ENCODE assay signal across 8 cellular contexts in genomic region chr19:49818691-49819331, GRCh38. TPM values are rescaled to one million over a fixed set of nuclear protein-coding genes. Genes with fewer than 3 reads are reported as not detected.
DNase-seq lines count a peak whose midpoint lies in the region; ATAC-seq, FAIRE-seq and TF ChIP-seq lines count a peak whose summit lies in the region.

No MANE protein-coding gene starts in this region.

- peak overlapping the region; percentile 75; the same call in 1 of the 2 replicates for H3K23ac ChIP-seq in IMR-90 (ENCODE audit: low read depth, low read length)

- peak overlapping the region; percentile 73 for H3K4ac ChIP-seq in IMR-90 (ENCODE audit: low read depth, low read length)

- no peak overlapping the region for H3K18ac ChIP-seq in IMR-90 (ENCODE audit: low read depth, low read length)

- no peak overlapping the region for H2BK15ac ChIP-seq in IMR-90 (ENCODE audit: low read depth, low read length)

- peaks cover 8% of the 10 kb centered on the region for H3K36me3 ChIP-seq in IMR-90 (ENCODE audit: control insufficient read depth, insufficient read depth, low read length)
- no peaks in the 10 kb centered on the region for H3K36me3 ChIP-seq in mammary epithelial cell (ENCODE audit: insufficient read depth, low read length)
- no peaks in the 10 kb centered on the region for H3K36me3 ChIP-seq in mucosa of stomach (ENCODE audit: control insufficient read depth, insufficient read depth, low read length)

- in situ Hi-C loops in IMR-90 (cut with MboI; ENCODE audit: low sequenced_read_pairs), result no loop called here
- in situ Hi-C loops in mammary epithelial cell (cut with MboI; ENCODE audit: low sequenced_read_pairs in 2 of 2), result no loop called here

- H2AK5ac ChIP-seq in IMR-90 (ENCODE audit: low read depth, low read length), result peak overlapping the region; percentile 87

- TF ChIP-seq POLR2A in IMR-90 (IDR thresholded peaks at IDR 0.05; ENCODE audit: low read depth, low read length), result no peak
- TF ChIP-seq POLR2A in GM12892 (IDR thresholded peaks at IDR 0.05; ENCODE audit: low read depth, low read length), result no peak
- no peak for TF ChIP-seq POLR2A in H54 (IDR thresholded peaks at IDR 0.05; ENCODE audit: low read depth, low read length)

- no peak overlapping the region for H2BK20ac ChIP-seq in IMR-90 (ENCODE audit: low read depth, low read length)

- peaks cover 6% of the 10 kb centered on the region for H3K9me1 ChIP-seq in IMR-90 (ENCODE audit: insufficient read depth, low read length)

- no peak for TF ChIP-seq RAD21 in IMR-90 (IDR thresholded peaks at IDR 0.05; ENCODE audit: low read length)

- 0 out of 2 replicates have a peak, but pooled peaks cover 12% of the 10 kb centered on the region for H4K20me1 ChIP-seq in IMR-90 (ENCODE audit: insufficient read depth, low read length)
- H4K20me1 ChIP-seq in mammary epithelial cell (ENCODE audit: insufficient read depth, low read length), result no peaks in the 10 kb centered on the region

- H3K9ac ChIP-seq in IMR-90 (ENCODE audit: low read depth, low read length), result peak overlapping the region; percentile 67
- peak overlapping the region; percentile 99 for H3K9ac ChIP-seq in mammary epithelial cell (ENCODE audit: insufficient read depth, low read length)
- H3K9ac ChIP-seq in mucosa of stomach (ENCODE audit: low read length), result peak overlapping the region; percentile 95

- H3K79me1 ChIP-seq in IMR-90 (ENCODE audit: low read depth in 1 of 2, low read length in 2 of 2), result peaks cover 22 to 44% of the 10 kb centered on the region in 2 experiments

- H3K27ac ChIP-seq in IMR-90 (ENCODE audit: insufficient read depth, low read length) (peak overlapping the region; percentile 58), mammary epithelial cell (ENCODE audit: insufficient read depth, low read depth, low read length) (peak overlapping the region; percentile 99)

- ATAC-seq in IMR-90 (ENCODE audit: low read depth) (no peak), HG02981 (IDR thresholded peaks at IDR 0.05; ENCODE audit: unreplicated experiment) (no peak)

- H3K4me3 ChIP-seq in AG09309 (ENCODE audit: control insufficient read depth, low read depth, low read length) (peak overlapping the region; percentile 88), IMR-90 (ENCODE audit: insufficient read depth, low read depth, low read length) (peak overlapping the region; percentile 68), mammary epithelial cell (replicated peaks in 1 of 3; ENCODE audit: insufficient read depth in 1 of 3, low read depth in 2 of 3, low read length in 3 of 3) (peak overlapping the region; percentile 68 to 94 (median 93)), mucosa of stomach (ENCODE audit: low read length) (peak overlapping the region; percentile 97)

- 46% methylated on average over 8 of the region's 14 CpGs; no CpG with 5 or more reads in 1 of the 2 experiments for WGBS in IMR-90 (ENCODE audit: extremely low coverage in 2 of 2, insufficient read length in 1 of 2), 2 experiments
- WGBS in mammary epithelial cell (ENCODE audit: low coverage, missing lambda C conversion rate), result 17% methylated on average over 5 of the region's 14 CpGs

- H2BK120ac ChIP-seq in IMR-90 (ENCODE audit: low read depth, low read length), result no peak overlapping the region

- DNase-seq in AG09309 (ENCODE audit: low read depth) (no peak), IMR-90 (no peak), mammary epithelial cell (no peak), GM12892 (ENCODE audit: insufficient read length) (no peak), H54 (ENCODE audit: insufficient read length, low spot score) (no peak), urothelium cell line (ENCODE audit: low spot score) (no peak)

- no peaks in the 10 kb centered on the region for H3K27me3 ChIP-seq in IMR-90 (ENCODE audit: control insufficient read depth, insufficient read depth, low read length)
- no peaks in the 10 kb centered on the region for H3K27me3 ChIP-seq in mammary epithelial cell (ENCODE audit: insufficient read depth, low read length)
- H3K27me3 ChIP-seq in mucosa of stomach (ENCODE audit: control insufficient read depth, insufficient read depth, low read length), result no peaks in the 10 kb centered on the region

- TF ChIP-seq CTCF in AG09309 (IDR thresholded peaks at IDR 0.05; ENCODE audit: control insufficient read depth, insufficient read depth, low read depth, low read length, missing control alignments) (no peak), IMR-90 (conservative IDR thresholded peaks at IDR 0.05; ENCODE audit: low read depth, low read length) (no peak), mammary epithelial cell (conservative IDR thresholded peaks at IDR 0.05 in 1 of 2, IDR thresholded peaks at IDR 0.05 in 1 of 2; ENCODE audit: extremely low read depth in 1 of 2, insufficient read depth in 1 of 2, low read depth in 1 of 2, low read length in 2 of 2) (no peak)

- H3K4me2 ChIP-seq in IMR-90 (ENCODE audit: low read depth, low read length) (peak overlapping the region; percentile 58), mammary epithelial cell (ENCODE audit: insufficient read depth, low read depth, low read length) (peak overlapping the region; percentile 78)

- no TSS peak for BruUV-seq in IMR-90 (replicated peaks; lab: Mats Ljungman, UMichigan)
- BruUV-seq in mammary epithelial cell (replicated peaks; lab: Mats Ljungman, UMichigan), result no TSS peak

- FAIRE-seq in GM12892 (lab: Jason Lieb, UNC), result no peak
- FAIRE-seq in H54 (lab: Jason Lieb, UNC), result no peak
- no peak for FAIRE-seq in urothelium cell line (lab: Jason Lieb, UNC)

- H2BK5ac ChIP-seq in IMR-90 (ENCODE audit: low read depth, low read length, poor library complexity, severe bottlenecking), result peak overlapping the region; percentile 32

- POLR2A ChIA-PET in IMR-90 (lab: Charles Lee; ENCODE audit: unreplicated experiment), result interaction anchor here (0.6 kb wide), 1 partner anchor 35 kb away, joined by 5 read pairs; no protein-coding TSS in a partner anchor

- peak overlapping the region; percentile 99 for H2AFZ ChIP-seq in IMR-90 (replicated peaks; ENCODE audit: low read length, poor library complexity)
- peak overlapping the region; percentile 84 for H2AFZ ChIP-seq in mammary epithelial cell (ENCODE audit: low read depth, low read length)

- H3K9me3 ChIP-seq in IMR-90 (ENCODE audit: control insufficient read depth, insufficient read depth, low read length) (no peaks in the 10 kb centered on the region), mammary epithelial cell (replicated peaks; ENCODE audit: insufficient read depth, low read length) (no peaks in the 10 kb centered on the region), mucosa of stomach (ENCODE audit: control insufficient read depth, low read length) (no peaks in the 10 kb centered on the region)

- CTCF ChIA-PET in IMR-90 (lab: Yijun Ruan, JAX) (no interaction called here), mammary epithelial cell (lab: Charles Lee; ENCODE audit: low non-redundant PET) (no interaction called here)

- no peak overlapping the region for H4K5ac ChIP-seq in IMR-90 (ENCODE audit: low read depth, low read length)

- peaks cover 6% of the 10 kb centered on the region for H3K4me1 ChIP-seq in IMR-90 (ENCODE audit: control insufficient read depth, insufficient read depth, low read length)
- peaks cover 6% of the 10 kb centered on the region for H3K4me1 ChIP-seq in mammary epithelial cell (ENCODE audit: insufficient read depth, low read length)
- peaks cover 15% of the 10 kb centered on the region for H3K4me1 ChIP-seq in mucosa of stomach (ENCODE audit: control insufficient read depth, insufficient read depth, low read length)

- dilution Hi-C loops in IMR-90 (cut with HindIII; ENCODE audit: low sequenced_read_pairs, unreplicated experiment), result no loop called here
- dilution Hi-C loops in mammary epithelial cell (cut with HindIII; ENCODE audit: low sequenced_read_pairs), result loop anchor here (10.0 kb wide), 1 partner anchor 104 kb away; no protein-coding TSS in a partner anchor

- H3K79me2 ChIP-seq in mammary epithelial cell (ENCODE audit: insufficient read depth, low read length), result peaks cover 41% of the 10 kb centered on the region

- H4K91ac ChIP-seq in IMR-90 (ENCODE audit: insufficient read depth, low read depth, low read length), result 0 out of 2 replicates have a peak overlapping the region, but pooled peaks have one; percentile 88

- H2AK9ac ChIP-seq in IMR-90 (replicated peaks; ENCODE audit: low read depth, low read length, poor library complexity), result peak overlapping the region; percentile 93

- peak overlapping the region; percentile 79; the same call in 1 of the 2 replicates for H3K56ac ChIP-seq in IMR-90 (ENCODE audit: extremely low read depth, insufficient read depth, low read length)

- peak overlapping the region; percentile 54 to 63; a peak in 3 of 4 replicates for H4K8ac ChIP-seq in IMR-90 (ENCODE audit: low read depth in 2 of 2, low read length in 2 of 2)

- intact Hi-C loops in IMR-90 (cut with micrococcal nuclease), result loop anchor here (2.0 to 10.0 kb wide), 2 partner anchors 30 to 104 kb away; no protein-coding TSS in a partner anchor
- intact Hi-C loops in mammary epithelial cell (cut with micrococcal nuclease), result loop anchor here (1.0 to 5.0 kb wide), 3 partner anchors 29 to 208 kb away; partner anchors contain the start of genes PNKP, VRK3 and ZNF473

- H3K14ac ChIP-seq in IMR-90 (replicated peaks; ENCODE audit: low read depth, low read length), result peak overlapping the region; percentile 74

RNA-seq across cellular contexts. Expression of gene MED25, which starts 0.7 kb away (rescaled TPM):
- total RNA-seq in IMR-90 (2012; rRNA removed) (4.7 and 5.3 TPM in 2 replicates), mammary epithelial cell (10 to 100 TPM; 18.3 to 51.8 TPM)
- polyA plus RNA-seq in IMR-90 (2012; rRNA removed) (37.0 and 38.5 TPM in 2 replicates), mammary epithelial cell (29.7 TPM)
- polyA plus RNA-seq in IMR-90 (2012; cell fraction: cytosol; rRNA removed), result 20.7 and 33.0 TPM in 2 replicates
- 77.0 and 95.3 TPM in 2 replicates for polyA plus RNA-seq in IMR-90 (2012; cell fraction: nucleus; rRNA removed; ENCODE audit: low replicate concordance)
- polyA minus RNA-seq in mammary epithelial cell, result 45.4 TPM
- polyA plus RNA-seq in GM12892 (2012; ENCODE audit: missing spikeins), result 22.6 TPM

RNA-seq across cellular contexts. Expression of gene FUZ, which starts 5.7 kb away (rescaled TPM):
- total RNA-seq in IMR-90 (2012; rRNA removed) (10.6 and 14.3 TPM in 2 replicates), mammary epithelial cell (10 to 100 TPM in 1 of 2 donors, 1 to 10 TPM in 1; 9.2 to 10.8 TPM)
- polyA plus RNA-seq in IMR-90 (2012; rRNA removed) (10.4 and 12.1 TPM in 2 replicates), mammary epithelial cell (9.0 TPM)
- 10.7 and 16.6 TPM in 2 replicates for polyA plus RNA-seq in IMR-90 (2012; cell fraction: cytosol; rRNA removed)
- 10.5 and 24.4 TPM in 2 replicates for polyA plus RNA-seq in IMR-90 (2012; cell fraction: nucleus; rRNA removed; ENCODE audit: low replicate concordance)
- polyA minus RNA-seq in mammary epithelial cell, result 34.3 TPM
- polyA plus RNA-seq in GM12892 (2012; ENCODE audit: missing spikeins), result 10.9 TPM

RNA-seq across cellular contexts. Expression of gene PTOV1, which starts 32.1 kb away (rescaled TPM):
- 34.4 and 36.1 TPM in 2 replicates for total RNA-seq in IMR-90 (2012; rRNA removed)
- 106 and 107 TPM in 2 replicates for polyA plus RNA-seq in IMR-90 (2012; rRNA removed)
- polyA plus RNA-seq in IMR-90 (2012; cell fraction: cytosol; rRNA removed), result 63.8 and 170 TPM in 2 replicates
- 249 and 529 TPM in 2 replicates for polyA plus RNA-seq in IMR-90 (2012; cell fraction: nucleus; rRNA removed; ENCODE audit: low replicate concordance)
- total RNA-seq in mammary epithelial cell, result 10 to 100 TPM; 28.8 to 85.6 TPM
- 57.1 TPM for polyA plus RNA-seq in mammary epithelial cell
- 50.3 TPM for polyA minus RNA-seq in mammary epithelial cell
- polyA plus RNA-seq in GM12892 (2012; ENCODE audit: missing spikeins), result 44.7 TPM

RNA-seq across cellular contexts. Expression of gene PNKP, which starts 48.6 kb away (rescaled TPM):
- total RNA-seq in IMR-90 (2012; rRNA removed) (10.6 and 14.2 TPM in 2 replicates), mammary epithelial cell (10 to 100 TPM; 40.0 to 99.3 TPM)
- polyA plus RNA-seq in IMR-90 (2012; rRNA removed) (25.0 and 33.0 TPM in 2 replicates), mammary epithelial cell (27.7 TPM)
- 16.7 and 18.1 TPM in 2 replicates for polyA plus RNA-seq in IMR-90 (2012; cell fraction: cytosol; rRNA removed)
- polyA plus RNA-seq in IMR-90 (2012; cell fraction: nucleus; rRNA removed; ENCODE audit: low replicate concordance), result 171 and 356 TPM in 2 replicates
- 39.0 TPM for polyA minus RNA-seq in mammary epithelial cell
- polyA plus RNA-seq in GM12892 (2012; ENCODE audit: missing spikeins), result 38.9 TPM

RNA-seq across cellular contexts. Expression of gene AP2A1, which starts 52.0 kb away (rescaled TPM):
- total RNA-seq in IMR-90 (2012; rRNA removed), result 40.7 and 41.4 TPM in 2 replicates
- polyA plus RNA-seq in IMR-90 (2012; rRNA removed), result 122 and 136 TPM in 2 replicates
- polyA plus RNA-seq in IMR-90 (2012; cell fraction: cytosol; rRNA removed), result 130 and 154 TPM in 2 replicates
- 115 and 277 TPM in 2 replicates for polyA plus RNA-seq in IMR-90 (2012; cell fraction: nucleus; rRNA removed; ENCODE audit: low replicate concordance)
- total RNA-seq in mammary epithelial cell, result 10 to 100 TPM; 70.3 to 98.8 TPM
- polyA plus RNA-seq in mammary epithelial cell, result 78.2 TPM
- 70.8 TPM for polyA minus RNA-seq in mammary epithelial cell
- polyA plus RNA-seq in GM12892 (2012; ENCODE audit: missing spikeins), result 23.4 TPM
